ENCODE assay signal across 14 cellular contexts in genomic region chrX:103311401-103311785, GRCh38. TPM values are rescaled to one million over a fixed set of nuclear protein-coding genes. Genes with fewer than 3 reads are reported as not detected.
DNase-seq lines count a peak whose midpoint lies in the region; ATAC-seq and FAIRE-seq lines count a peak whose summit lies in the region.
"Had no signal": no experiment of that assay in that cellular context is flagged by ENCODE, and none has a peak within 500 bp of the region (broad histone marks: within the 10 kb centered on the region; RNA-seq: fewer than 3 reads in every experiment).

No MANE protein-coding gene starts in this region.

- H3K4me1 ChIP-seq in skeletal muscle tissue (ENCODE audit: control insufficient read depth in 3 of 3, insufficient read depth in 3 of 3, low read length in 3 of 3), result peaks cover 0 to 4% (median 3%) of the 10 kb centered on the region in 3 donors

- FAIRE-seq in islet of Langerhans (lab: Jason Lieb, UNC), result peak; percentile 83
- FAIRE-seq: A204.1, GM12892 had no signal

- H3K27me3 ChIP-seq in skeletal muscle tissue (ENCODE audit: control insufficient read depth in 3 of 3, insufficient read depth in 3 of 3, low read length in 3 of 3), result peaks cover 0 to 14% (median 5%) of the 10 kb centered on the region in 3 donors

- H3K9me3 Mint-ChIP-seq in T-helper 2 cell treated with Interferon-gamma antibody and Interleukin-4, amounts not matched to agents 5 μg/mL and 100 μg/mL, for 36 hours, result no peaks in the 10 kb centered on the region
- no peaks in the 10 kb centered on the region for H3K9me3 Mint-ChIP-seq in activated CD4-positive, alpha-beta memory T cell treated with anti-CD3 and anti-CD28 coated beads, Interleukin-2, amount 10 ng/mL, durations not matched to agents 7 days and 5 days

- POLR2A ChIA-PET in activated CD4-positive, alpha-beta memory T cell treated with anti-CD3 and anti-CD28 coated beads, Interleukin-2, amount 10 ng/mL, durations not matched to agents 7 days and 5 days (lab: Charles Lee), result interaction anchor here (0.8 kb wide), 1 partner anchor 153 kb away, joined by 3 read pairs; no protein-coding TSS in a partner anchor

- peak overlapping the region; percentile 79 for H3K4me3 Mint-ChIP-seq in T-helper 2 cell treated with Interferon-gamma antibody and Interleukin-4, amounts not matched to agents 5 μg/mL and 100 μg/mL, for 36 hours
- peak overlapping the region; percentile 65 for H3K4me3 Mint-ChIP-seq in activated CD4-positive, alpha-beta memory T cell treated with anti-CD3 and anti-CD28 coated beads, Interleukin-2, amount 10 ng/mL, durations not matched to agents 7 days and 5 days

- H3K36me3 Mint-ChIP-seq in T-helper 2 cell treated with Interferon-gamma antibody and Interleukin-4, amounts not matched to agents 5 μg/mL and 100 μg/mL, for 36 hours (ENCODE audit: low read depth), result no peaks in the 10 kb centered on the region
- no peaks in the 10 kb centered on the region for H3K36me3 Mint-ChIP-seq in activated CD4-positive, alpha-beta memory T cell treated with anti-CD3 and anti-CD28 coated beads, Interleukin-2, amount 10 ng/mL, durations not matched to agents 7 days and 5 days (ENCODE audit: low read depth)

- no peak overlapping the region for H3K27ac ChIP-seq in skeletal muscle tissue (ENCODE audit: low read depth, low read length)

- H3K4me1 Mint-ChIP-seq in T-helper 2 cell treated with Interferon-gamma antibody and Interleukin-4, amounts not matched to agents 5 μg/mL and 100 μg/mL, for 36 hours (ENCODE audit: low read depth), result no peaks in the 10 kb centered on the region
- H3K4me1 Mint-ChIP-seq in activated CD4-positive, alpha-beta memory T cell treated with anti-CD3 and anti-CD28 coated beads, Interleukin-2, amount 10 ng/mL, durations not matched to agents 7 days and 5 days, result peaks cover 4% of the 10 kb centered on the region

- no peaks in the 10 kb centered on the region for H3K9me3 ChIP-seq in skeletal muscle tissue (ENCODE audit: control insufficient read depth in 3 of 3, low read length in 3 of 3)
- H3K9me3 ChIP-seq: upper lobe of left lung had no signal

- peaks cover 2% of the 10 kb centered on the region for H3K27me3 Mint-ChIP-seq in T-helper 2 cell treated with Interferon-gamma antibody and Interleukin-4, amounts not matched to agents 5 μg/mL and 100 μg/mL, for 36 hours (ENCODE audit: low read depth)
- H3K27me3 Mint-ChIP-seq in activated CD4-positive, alpha-beta memory T cell treated with anti-CD3 and anti-CD28 coated beads, Interleukin-2, amount 10 ng/mL, durations not matched to agents 7 days and 5 days, result no peaks in the 10 kb centered on the region

- DNase-seq in T-helper 2 cell treated with Interferon-gamma antibody and Interleukin-4, amounts not matched to agents 5 μg/mL and 100 μg/mL, for 36 hours (ENCODE audit: low spot score), result no peak
- DNase-seq in T-helper 2 cell, result no peak
- no peak for DNase-seq in activated CD4-positive, alpha-beta memory T cell treated with anti-CD3 and anti-CD28 coated beads, Interleukin-2, amount 10 ng/mL, durations not matched to agents 7 days and 5 days
- no peak for DNase-seq in NK-92 (lab: John Stamatoyannopoulos, UW; ENCODE audit: unreplicated experiment)
- DNase-seq in SW480 (ENCODE audit: low spot score), result no peak
- DNase-seq: HCEC 1CT had no signal

- H3K9ac ChIP-seq in skeletal muscle tissue (ENCODE audit: low read depth in 1 of 3, low read length in 3 of 3), result no peak overlapping the region

- ATAC-seq in GM21360 (IDR thresholded peaks at IDR 0.05; ENCODE audit: unreplicated experiment), result no peak

- H3K27ac Mint-ChIP-seq in T-helper 2 cell treated with Interferon-gamma antibody and Interleukin-4, amounts not matched to agents 5 μg/mL and 100 μg/mL, for 36 hours, result no peak overlapping the region
- H3K27ac Mint-ChIP-seq in activated CD4-positive, alpha-beta memory T cell treated with anti-CD3 and anti-CD28 coated beads, Interleukin-2, amount 10 ng/mL, durations not matched to agents 7 days and 5 days, result no peak overlapping the region

- CTCF ChIA-PET in activated CD4-positive, alpha-beta memory T cell treated with anti-CD3 and anti-CD28 coated beads, Interleukin-2, amount 10 ng/mL, durations not matched to agents 7 days and 5 days (lab: Charles Lee), result interaction anchor here (1.4 kb wide), 1 partner anchor 31 kb away, joined by 3 read pairs; no protein-coding TSS in a partner anchor

- H3K4me3 ChIP-seq in skeletal muscle tissue (ENCODE audit: low read length in 3 of 3), result peak overlapping the region in 2 of 3 donors; percentile 46 to 65

- no peaks in the 10 kb centered on the region for H3K36me3 ChIP-seq in skeletal muscle tissue (ENCODE audit: control insufficient read depth in 3 of 3, insufficient read depth in 3 of 3, low read length in 3 of 3)
- H3K36me3 ChIP-seq: upper lobe of left lung had no signal

RNA-seq across cellular contexts. Expression of gene BEX2, which starts 0.6 kb away (rescaled TPM):
- 1 to 10 TPM; 8.1 to 9.3 TPM for total RNA-seq in activated CD4-positive, alpha-beta memory T cell treated with anti-CD3 and anti-CD28 coated beads, Interleukin-2, amount 10 ng/mL, durations not matched to agents 7 days and 5 days
- total RNA-seq in skeletal muscle tissue, result 21.4 TPM
- total RNA-seq: mesenteric fat pad had no signal

RNA-seq across cellular contexts. Expression of gene TCEAL7, which starts 18.6 kb away (rescaled TPM):
- total RNA-seq in activated CD4-positive, alpha-beta memory T cell treated with anti-CD3 and anti-CD28 coated beads, Interleukin-2, amount 10 ng/mL, durations not matched to agents 7 days and 5 days, result not detected
- total RNA-seq in skeletal muscle tissue, result 112 TPM
- total RNA-seq: activated CD8-positive, alpha-beta memory T cell treated with anti-CD3 and anti-CD28 coated beads for 36 hours had no signal

RNA-seq across cellular contexts. Expression of gene TCEAL5, which starts 34.8 kb away (rescaled TPM):
- total RNA-seq in activated CD4-positive, alpha-beta memory T cell treated with anti-CD3 and anti-CD28 coated beads, Interleukin-2, amount 10 ng/mL, durations not matched to agents 7 days and 5 days, result not detected
- 0.52 TPM for total RNA-seq in skeletal muscle tissue
- total RNA-seq: activated CD8-positive, alpha-beta memory T cell treated with anti-CD3 and anti-CD28 coated beads for 36 hours; mesenteric fat pad had no signal

RNA-seq across cellular contexts. Expression of gene TCEAL9, which starts 44.9 kb away (rescaled TPM):
- 1 to 10 TPM in 1 of 2 experiments, under 1 TPM in 1; 0.50 to 1.0 TPM for total RNA-seq in activated CD4-positive, alpha-beta memory T cell treated with anti-CD3 and anti-CD28 coated beads, Interleukin-2, amount 10 ng/mL, durations not matched to agents 7 days and 5 days
- total RNA-seq in skeletal muscle tissue, result 74.1 TPM

RNA-seq across cellular contexts. Expression of gene TCEAL8, which starts 56.4 kb away (rescaled TPM):
- total RNA-seq in activated CD4-positive, alpha-beta memory T cell treated with anti-CD3 and anti-CD28 coated beads, Interleukin-2, amount 10 ng/mL, durations not matched to agents 7 days and 5 days, result 10 to 100 TPM; 41.9 to 42.6 TPM
- 99.2 TPM for total RNA-seq in skeletal muscle tissue

Comparison
In these comparisons a context has a peak if more than half of its experiments do, and no peak if none do; other contexts are left out.
1. RNA of gene TCEAL7, which starts 18.6 kb away (total RNA-seq): 112 TPM in skeletal muscle tissue (single experiment); not detected in activated CD4-positive, alpha-beta memory T cell treated with anti-CD3 and anti-CD28 coated beads, Interleukin-2, amount 10 ng/mL, durations not matched to agents 7 days and 5 days; every median in the first group is over 100 times any median in the second.